In genomic region chr2:78967294-78967693, GRCh38 we compare ENCODE assay signal across 1 cellular context.
TF ChIP-seq lines count a peak whose summit lies in the region.

No MANE protein-coding gene starts in this region.

TF ChIP-seq in HepG2, 621 proteins besides CTCF, POLR2A, EP300 and RAD21 (continued from another document and continues in another):
- TF ChIP-seq ZNF503 (CRISPR knock-in tag; IDR thresholded peaks at IDR 0.05) (no peak), GLI4 (CRISPR knock-in tag; IDR thresholded peaks at IDR 0.05; ENCODE audit: borderline replicate concordance) (no peak), PRMT3 (CRISPR knock-in tag; IDR thresholded peaks at IDR 0.05; ENCODE audit: borderline replicate concordance, low read depth) (no peak), RBFOX2 (IDR thresholded peaks at IDR 0.05; ENCODE audit: low read depth, low read length) (no peak), ZNF329 (CRISPR knock-in tag; IDR thresholded peaks at IDR 0.05; ENCODE audit: low read depth) (no peak), CSRNP2 (CRISPR knock-in tag; conservative IDR thresholded peaks at IDR 0.05; ENCODE audit: low read depth) (no peak), ZNF782 (CRISPR knock-in tag; IDR thresholded peaks at IDR 0.05; ENCODE audit: borderline replicate concordance) (no peak), SIN3A (IDR thresholded peaks at IDR 0.05; ENCODE audit: borderline replicate concordance, low read depth, low read length) (no peak), ZNF441 (CRISPR knock-in tag; IDR thresholded peaks at IDR 0.05; ENCODE audit: borderline replicate concordance) (no peak), ZSCAN30 (CRISPR knock-in tag; IDR thresholded peaks at IDR 0.05) (no peak), ZNF296 (CRISPR knock-in tag; conservative IDR thresholded peaks at IDR 0.05) (no peak), RFX5 (IDR thresholded peaks at IDR 0.05; ENCODE audit: low read depth, low read length) (no peak), YEATS4 (CRISPR knock-in tag; IDR thresholded peaks at IDR 0.05; ENCODE audit: borderline replicate concordance) (no peak), ZFP62 (CRISPR knock-in tag; IDR thresholded peaks at IDR 0.05) (no peak), HNF4A (CRISPR knock-in tag; IDR thresholded peaks at IDR 0.05) (peak; percentile 64; the same call in 1 of the 2 replicates), ZSCAN12 (CRISPR knock-in tag; IDR thresholded peaks at IDR 0.05) (no peak), ZNF138 (CRISPR knock-in tag; IDR thresholded peaks at IDR 0.05; ENCODE audit: low read depth) (no peak), RFXANK (CRISPR knock-in tag; IDR thresholded peaks at IDR 0.05) (no peak), BORCS8-MEF2B (CRISPR knock-in tag; IDR thresholded peaks at IDR 0.05) (no peak), HMGA1 (CRISPR knock-in tag; conservative IDR thresholded peaks at IDR 0.05) (no peak), ZBTB21 (CRISPR knock-in tag; IDR thresholded peaks at IDR 0.05) (peak; percentile 24; the same call in 1 of the 2 replicates), ZNF317 (CRISPR knock-in tag; IDR thresholded peaks at IDR 0.05) (no peak), ZNF615 (CRISPR knock-in tag; IDR thresholded peaks at IDR 0.05; ENCODE audit: borderline replicate concordance) (no peak), SAP130 (CRISPR knock-in tag; IDR thresholded peaks at IDR 0.05; ENCODE audit: low read depth) (peak; percentile 65), NONO (IDR thresholded peaks at IDR 0.05) (no peak), NONO (CRISPR knock-in tag; conservative IDR thresholded peaks at IDR 0.05) (no peak), ADNP (CRISPR knock-in tag; IDR thresholded peaks at IDR 0.05) (no peak), GABPA (IDR thresholded peaks at IDR 0.05; ENCODE audit: low read depth, low read length) (no peak), GABPA (CRISPR knock-in tag; IDR thresholded peaks at IDR 0.05; ENCODE audit: low read depth) (peak; percentile 17; the same call in 1 of the 2 replicates), KDM6A (CRISPR knock-in tag; IDR thresholded peaks at IDR 0.05; ENCODE audit: low read depth) (0 out of 2 replicates have a peak, but pooled peaks have one; percentile 49), KMT2A (CRISPR knock-in tag; IDR thresholded peaks at IDR 0.05) (no peak), ZNF33A (CRISPR knock-in tag; IDR thresholded peaks at IDR 0.05; ENCODE audit: borderline replicate concordance) (no peak), KLF16 (CRISPR knock-in tag; IDR thresholded peaks at IDR 0.05) (no peak), ZNF17 (CRISPR knock-in tag; IDR thresholded peaks at IDR 0.05) (no peak), HHEX (CRISPR knock-in tag; IDR thresholded peaks at IDR 0.05) (0 out of 2 replicates have a peak, but pooled peaks have one; percentile 37), UBTF (CRISPR knock-in tag; IDR thresholded peaks at IDR 0.05) (no peak), ZBED4 (CRISPR knock-in tag; IDR thresholded peaks at IDR 0.05; ENCODE audit: borderline replicate concordance) (peak; percentile 84; the same call in 1 of the 2 replicates), CREM (IDR thresholded peaks at IDR 0.05) (0 out of 2 replicates have a peak, but pooled peaks have one; percentile 24), CREM (CRISPR knock-in tag; IDR thresholded peaks at IDR 0.05) (no peak), THYN1 (CRISPR knock-in tag; IDR thresholded peaks at IDR 0.05; ENCODE audit: borderline replicate concordance, low read depth) (no peak), THAP8 (CRISPR knock-in tag; IDR thresholded peaks at IDR 0.05; ENCODE audit: borderline replicate concordance) (no peak), ARID3A (IDR thresholded peaks at IDR 0.05; ENCODE audit: low read depth, low read length) (peak; percentile 92), GATAD2A (CRISPR knock-in tag; IDR thresholded peaks at IDR 0.05) (peak; percentile 82), PHF20 (CRISPR knock-in tag; IDR thresholded peaks at IDR 0.05) (no peak), HNRNPK (IDR thresholded peaks at IDR 0.05; ENCODE audit: low read depth, low read length, poor library complexity, severe bottlenecking) (no peak), NR3C1 (CRISPR knock-in tag; IDR thresholded peaks at IDR 0.05) (no peak), ZNF460 (CRISPR knock-in tag; IDR thresholded peaks at IDR 0.05; ENCODE audit: borderline replicate concordance) (no peak), FOXM1 (CRISPR knock-in tag; IDR thresholded peaks at IDR 0.05) (no peak), ZNF468 (CRISPR knock-in tag; IDR thresholded peaks at IDR 0.05) (no peak)
- TF ChIP-seq, protein P1, sequence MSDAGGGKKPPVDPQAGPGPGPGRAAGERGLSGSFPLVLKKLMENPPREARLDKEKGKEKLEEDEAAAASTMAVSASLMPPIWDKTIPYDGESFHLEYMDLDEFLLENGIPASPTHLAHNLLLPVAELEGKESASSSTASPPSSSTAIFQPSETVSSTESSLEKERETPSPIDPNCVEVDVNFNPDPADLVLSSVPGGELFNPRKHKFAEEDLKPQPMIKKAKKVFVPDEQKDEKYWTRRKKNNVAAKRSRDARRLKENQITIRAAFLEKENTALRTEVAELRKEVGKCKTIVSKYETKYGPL (CRISPR knock-in tag; IDR thresholded peaks at IDR 0.05), result no peak
- TF ChIP-seq, protein P2, sequence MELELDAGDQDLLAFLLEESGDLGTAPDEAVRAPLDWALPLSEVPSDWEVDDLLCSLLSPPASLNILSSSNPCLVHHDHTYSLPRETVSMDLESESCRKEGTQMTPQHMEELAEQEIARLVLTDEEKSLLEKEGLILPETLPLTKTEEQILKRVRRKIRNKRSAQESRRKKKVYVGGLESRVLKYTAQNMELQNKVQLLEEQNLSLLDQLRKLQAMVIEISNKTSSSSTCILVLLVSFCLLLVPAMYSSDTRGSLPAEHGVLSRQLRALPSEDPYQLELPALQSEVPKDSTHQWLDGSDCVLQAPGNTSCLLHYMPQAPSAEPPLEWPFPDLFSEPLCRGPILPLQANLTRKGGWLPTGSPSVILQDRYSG (CRISPR knock-in tag; IDR thresholded peaks at IDR 0.05), result no peak
- TF ChIP-seq, protein P3, sequence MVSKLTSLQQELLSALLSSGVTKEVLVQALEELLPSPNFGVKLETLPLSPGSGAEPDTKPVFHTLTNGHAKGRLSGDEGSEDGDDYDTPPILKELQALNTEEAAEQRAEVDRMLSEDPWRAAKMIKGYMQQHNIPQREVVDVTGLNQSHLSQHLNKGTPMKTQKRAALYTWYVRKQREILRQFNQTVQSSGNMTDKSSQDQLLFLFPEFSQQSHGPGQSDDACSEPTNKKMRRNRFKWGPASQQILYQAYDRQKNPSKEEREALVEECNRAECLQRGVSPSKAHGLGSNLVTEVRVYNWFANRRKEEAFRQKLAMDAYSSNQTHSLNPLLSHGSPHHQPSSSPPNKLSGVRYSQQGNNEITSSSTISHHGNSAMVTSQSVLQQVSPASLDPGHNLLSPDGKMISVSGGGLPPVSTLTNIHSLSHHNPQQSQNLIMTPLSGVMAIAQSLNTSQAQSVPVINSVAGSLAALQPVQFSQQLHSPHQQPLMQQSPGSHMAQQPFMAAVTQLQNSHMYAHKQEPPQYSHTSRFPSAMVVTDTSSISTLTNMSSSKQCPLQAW (CRISPR knock-in tag; IDR thresholded peaks at IDR 0.05), result peak; percentile 59; the same call in 1 of the 2 replicates
- TF ChIP-seq, protein P4, sequence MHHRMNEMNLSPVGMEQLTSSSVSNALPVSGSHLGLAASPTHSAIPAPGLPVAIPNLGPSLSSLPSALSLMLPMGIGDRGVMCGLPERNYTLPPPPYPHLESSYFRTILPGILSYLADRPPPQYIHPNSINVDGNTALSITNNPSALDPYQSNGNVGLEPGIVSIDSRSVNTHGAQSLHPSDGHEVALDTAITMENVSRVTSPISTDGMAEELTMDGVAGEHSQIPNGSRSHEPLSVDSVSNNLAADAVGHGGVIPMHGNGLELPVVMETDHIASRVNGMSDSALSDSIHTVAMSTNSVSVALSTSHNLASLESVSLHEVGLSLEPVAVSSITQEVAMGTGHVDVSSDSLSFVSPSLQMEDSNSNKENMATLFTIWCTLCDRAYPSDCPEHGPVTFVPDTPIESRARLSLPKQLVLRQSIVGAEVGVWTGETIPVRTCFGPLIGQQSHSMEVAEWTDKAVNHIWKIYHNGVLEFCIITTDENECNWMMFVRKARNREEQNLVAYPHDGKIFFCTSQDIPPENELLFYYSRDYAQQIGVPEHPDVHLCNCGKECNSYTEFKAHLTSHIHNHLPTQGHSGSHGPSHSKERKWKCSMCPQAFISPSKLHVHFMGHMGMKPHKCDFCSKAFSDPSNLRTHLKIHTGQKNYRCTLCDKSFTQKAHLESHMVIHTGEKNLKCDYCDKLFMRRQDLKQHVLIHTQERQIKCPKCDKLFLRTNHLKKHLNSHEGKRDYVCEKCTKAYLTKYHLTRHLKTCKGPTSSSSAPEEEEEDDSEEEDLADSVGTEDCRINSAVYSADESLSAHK (CRISPR knock-in tag; IDR thresholded peaks at IDR 0.05; ENCODE audit: borderline replicate concordance), result no peak
